19 cellular contexts compared by ENCODE assay signal in genomic region chr3:114110439-114110838, GRCh38.
"Had no signal": no experiment of that assay in that cellular context is flagged by ENCODE, and none has a peak within 500 bp of the region (broad histone marks: within the 10 kb centered on the region; RNA-seq: fewer than 3 reads in every experiment).

No MANE protein-coding gene starts in this region.

- H3K27ac ChIP-seq: ascending aorta, epithelial cell of prostate, hepatocyte, prostate gland, transverse colon, VCaP had no signal

- H3K27me3 ChIP-seq: ascending aorta, hepatocyte, transverse colon had no signal

- DNase-seq: activated CD4-positive, alpha-beta T cell treated with anti-CD3 and anti-CD28 coated beads, Interleukin-2, amount 50 U/mL, for 4 hours; activated gamma-delta T cell; cerebellar nuclear complex; effector memory CD4-positive, alpha-beta T cell; foreskin fibroblast; lower lobe of right lung; right cardiac atrium; transverse colon had no signal

- H3K4me2 ChIP-seq: hepatocyte had no signal

- H3K27me3 Mint-ChIP-seq: dendritic cell treated with granulocyte-macrophage colony-stimulating factor and Interleukin-4, amounts not matched to agents 40 ng/mL and 50 ng/mL, for 4 days had no signal

- H3K9me3 Mint-ChIP-seq: activated naive CD4-positive, alpha-beta T cell treated with anti-CD3 and anti-CD28 coated beads, Interleukin-2, amount 50 U/mL, for 24 hours; dendritic cell treated with granulocyte-macrophage colony-stimulating factor and Interleukin-4, amounts not matched to agents 40 ng/mL and 50 ng/mL, for 4 days; mesothelial cell of epicardium; natural killer cell treated with Interleukin-12 subunit alpha and Interleukin-12 subunit beta and Interleukin-15 and Interleukin-18, amount 100 ng/mL, for 72 hours; stimulated activated naive CD8-positive, alpha-beta T cell treated with anti-CD3 and anti-CD28 coated beads, Interleukin-15, Interleukin-2, amounts not matched to agents 100 ng/mL and 50 ng/mL, for 24 hours; T-helper 1 cell treated with Interleukin-12 subunit alpha and Interleukin-12 subunit beta and Interleukin-4 antibody, amounts not matched to agents 30 μg/mL and 1 μg/mL, for 36 hours had no signal

- H3K4me1 Mint-ChIP-seq: activated naive CD4-positive, alpha-beta T cell treated with anti-CD3 and anti-CD28 coated beads, Interleukin-2, amount 50 U/mL, for 24 hours had no signal

- H3K36me3 Mint-ChIP-seq: activated naive CD4-positive, alpha-beta T cell treated with anti-CD3 and anti-CD28 coated beads, Interleukin-2, amount 50 U/mL, for 24 hours; mesothelial cell of epicardium; natural killer cell treated with Interleukin-12 subunit alpha and Interleukin-12 subunit beta and Interleukin-15 and Interleukin-18, amount 100 ng/mL, for 72 hours had no signal

- H3K79me2 ChIP-seq: hepatocyte had no signal

- H3K36me3 ChIP-seq: ascending aorta, lower lobe of right lung, prostate gland, transverse colon had no signal

- H3K4me3 ChIP-seq: ascending aorta, hepatocyte, lower lobe of right lung, prostate gland, transverse colon had no signal

- H2AFZ ChIP-seq: hepatocyte had no signal

- H3K27ac Mint-ChIP-seq: activated naive CD4-positive, alpha-beta T cell treated with anti-CD3 and anti-CD28 coated beads, Interleukin-2, amount 50 U/mL, for 24 hours; mesothelial cell of epicardium; natural killer cell treated with Interleukin-12 subunit alpha and Interleukin-12 subunit beta and Interleukin-15 and Interleukin-18, amount 100 ng/mL, for 72 hours; stimulated activated naive CD8-positive, alpha-beta T cell treated with anti-CD3 and anti-CD28 coated beads, Interleukin-15, Interleukin-2, amounts not matched to agents 100 ng/mL and 50 ng/mL, for 24 hours; T-helper 1 cell treated with Interleukin-12 subunit alpha and Interleukin-12 subunit beta and Interleukin-4 antibody, amounts not matched to agents 30 μg/mL and 1 μg/mL, for 36 hours had no signal

- H3K4me1 ChIP-seq: ascending aorta, prostate gland, transverse colon had no signal

- H3K4me3 Mint-ChIP-seq: activated naive CD4-positive, alpha-beta T cell treated with anti-CD3 and anti-CD28 coated beads, Interleukin-2, amount 50 U/mL, for 24 hours; dendritic cell treated with granulocyte-macrophage colony-stimulating factor and Interleukin-4, amounts not matched to agents 40 ng/mL and 50 ng/mL, for 4 days; mesothelial cell of epicardium; natural killer cell treated with Interleukin-12 subunit alpha and Interleukin-12 subunit beta and Interleukin-15 and Interleukin-18, amount 100 ng/mL, for 72 hours; stimulated activated naive CD8-positive, alpha-beta T cell treated with anti-CD3 and anti-CD28 coated beads, Interleukin-15, Interleukin-2, amounts not matched to agents 100 ng/mL and 50 ng/mL, for 24 hours; T-helper 1 cell treated with Interleukin-12 subunit alpha and Interleukin-12 subunit beta and Interleukin-4 antibody, amounts not matched to agents 30 μg/mL and 1 μg/mL, for 36 hours had no signal

- H3K9me3 ChIP-seq: ascending aorta, lower lobe of right lung, prostate gland, transverse colon had no signal

- ATAC-seq: natural killer cell treated with Interleukin-12 subunit alpha and Interleukin-12 subunit beta and Interleukin-15 and Interleukin-18, amount 100 ng/mL, for 72 hours; right cardiac atrium had no signal
